In the genomic region with DNA sequence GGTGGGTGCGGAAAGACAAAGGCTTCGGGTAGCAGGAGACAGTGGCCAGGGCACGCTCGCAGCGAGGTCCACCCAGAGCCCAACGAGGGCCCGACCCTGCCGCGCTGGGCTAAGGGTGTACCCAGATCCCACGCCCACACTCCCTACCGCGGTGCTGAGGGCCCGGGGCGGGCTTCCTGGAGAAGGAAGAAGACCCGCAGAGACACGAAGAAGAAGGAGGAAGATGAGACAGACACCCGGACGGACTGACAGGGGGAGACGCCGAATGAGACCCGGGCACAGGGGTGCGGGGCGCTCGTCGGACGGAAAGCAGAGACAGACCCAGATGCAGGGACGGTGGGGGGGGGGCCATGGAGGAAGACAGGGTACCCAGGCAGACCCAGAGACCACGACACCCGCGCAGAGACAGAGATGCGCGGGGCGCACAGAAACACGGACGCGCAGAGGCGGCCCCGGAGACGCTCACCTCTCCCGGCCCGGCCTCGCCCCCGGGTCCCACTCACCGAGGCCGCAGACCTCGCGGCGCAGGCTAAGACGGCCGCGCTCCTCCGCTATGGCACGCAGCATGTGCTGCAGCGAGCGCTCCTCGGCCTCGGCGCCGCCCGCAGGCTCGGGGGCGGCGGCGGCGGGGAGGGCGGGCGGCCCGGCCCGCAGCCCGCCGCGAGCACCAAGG, we compare ENCODE assay signal across 9 cellular contexts. TPM values are rescaled to one million over a fixed set of nuclear protein-coding genes. Genes with fewer than 3 reads are reported as not detected.
DNase-seq lines count a peak whose midpoint lies in the region; ATAC-seq, FAIRE-seq and TF ChIP-seq lines count a peak whose summit lies in the region.
"Had no signal": no experiment of that assay in that cellular context is flagged by ENCODE, and none has a peak within 500 bp of the region (broad histone marks: within the 10 kb centered on the region; RNA-seq: fewer than 3 reads in every experiment).

No MANE protein-coding gene starts in this region.

- H3K27me3 ChIP-seq in KMS-11 (ENCODE audit: insufficient read depth, low read depth) (no peaks in the 10 kb centered on the region), cardiac muscle cell (peaks cover 15% of the 10 kb centered on the region), psoas muscle (ENCODE audit: insufficient read depth in 3 of 3, low read length in 2 of 3) (no peaks in the 10 kb centered on the region)

- peak in 3 of 4 donors; percentile 14 to 27 (median 14) for ATAC-seq in psoas muscle
- no peak for ATAC-seq in HG03097 (IDR thresholded peaks at IDR 0.05; ENCODE audit: low FRiP score, unreplicated experiment)
- no peak for ATAC-seq in GM18907 (IDR thresholded peaks at IDR 0.05; ENCODE audit: unreplicated experiment)
- ATAC-seq in GM19455 (IDR thresholded peaks at IDR 0.05; ENCODE audit: unreplicated experiment) = no peak

- TF ChIP-seq CTCF in KMS-11 (conservative IDR thresholded peaks at IDR 0.05; ENCODE audit: low read depth, low read length) (no peak), cardiac muscle cell (IDR thresholded peaks at IDR 0.05; ENCODE audit: low read depth, low read length) (no peak), psoas muscle (IDR thresholded peaks at IDR 0.05) (no peak)

- no peak for TF ChIP-seq POLR2A in GM12891 (IDR thresholded peaks at IDR 0.05; ENCODE audit: low read depth, low read length)

- H3K9me3 ChIP-seq in cardiac muscle cell (ENCODE audit: low read depth) (no peaks in the 10 kb centered on the region), psoas muscle (no peaks in the 10 kb centered on the region)

- H3K4me1 ChIP-seq in KMS-11 (ENCODE audit: low read depth, poor library complexity, severe bottlenecking) (peaks cover 35% of the 10 kb centered on the region), cardiac muscle cell (ENCODE audit: low read depth) (peaks cover 5% of the 10 kb centered on the region), psoas muscle (no peaks in the 10 kb centered on the region)

- 2 to 5% (median 4%) methylated on average over 45 to 72 of the region's 72 CpGs for WGBS in psoas muscle, 3 donors

- no peaks in the 10 kb centered on the region for H3K9me3 Mint-ChIP-seq in activated T-helper 1 cell treated with anti-CD3 and anti-CD28 coated beads, Interleukin-12 subunit alpha, Interleukin-12 subunit beta, Interleukin-2, Interleukin-4 antibody, amounts not matched to agents 30 ng/mL and 10 ng/mL and 1 ng/mL, durations not matched to agents 14 hours and 24 hours and 36 hours

- intact Hi-C loops in activated T-helper 1 cell treated with anti-CD3 and anti-CD28 coated beads, Interleukin-12 subunit alpha, Interleukin-12 subunit beta, Interleukin-2, Interleukin-4 antibody, amounts not matched to agents 30 ng/mL and 10 ng/mL and 1 ng/mL, durations not matched to agents 14 hours and 24 hours and 36 hours (cut with micrococcal nuclease) = loop anchor here (1.0 to 2.0 kb wide), 4 partner anchors 21 to 77 kb away; a partner anchor contains a TSS
- intact Hi-C loops in psoas muscle (cut with DNase I) = no loop called here

- H3K27ac Mint-ChIP-seq in activated T-helper 1 cell treated with anti-CD3 and anti-CD28 coated beads, Interleukin-12 subunit alpha, Interleukin-12 subunit beta, Interleukin-2, Interleukin-4 antibody, amounts not matched to agents 30 ng/mL and 10 ng/mL and 1 ng/mL, durations not matched to agents 14 hours and 24 hours and 36 hours = peak overlapping the region; percentile 89

- H3K4me3 ChIP-seq in KMS-11 (IDR thresholded peaks at IDR 0.05; ENCODE audit: insufficient read depth, low read depth, low read length) (no peak overlapping the region), cardiac muscle cell (peak overlapping the region; percentile 40), psoas muscle (peak overlapping the region; percentile 74)

- H3K27ac ChIP-seq in KMS-11 (no peak overlapping the region), cardiac muscle cell (no peak overlapping the region), psoas muscle (no peak overlapping the region)

- peak; percentile 54 for FAIRE-seq in GM12891 (lab: Jason Lieb, UNC)

- peak overlapping the region; percentile 71 for H3K4me2 ChIP-seq in KMS-11

- H3K9ac ChIP-seq in KMS-11 = peak overlapping the region; percentile 22; the same call in 1 of the 2 replicates

- DNase-seq in GM12891 (ENCODE audit: insufficient read length, low spot score) (no peak), cardiac muscle cell (ENCODE audit: low read depth in 1 of 2, low spot score in 1 of 2) (peak in 1 of 2 donors; percentile 41), psoas muscle (peak; percentile 36 to 62)
- peak; percentile 5 for DNase-seq in activated T-helper 1 cell treated with anti-CD3 and anti-CD28 coated beads, Interleukin-12 subunit alpha, Interleukin-12 subunit beta, Interleukin-2, Interleukin-4 antibody, amounts not matched to agents 30 ng/mL and 10 ng/mL and 1 ng/mL, durations not matched to agents 14 hours and 24 hours and 36 hours (ENCODE audit: low spot score)

- H3K36me3 Mint-ChIP-seq in activated T-helper 1 cell treated with anti-CD3 and anti-CD28 coated beads, Interleukin-12 subunit alpha, Interleukin-12 subunit beta, Interleukin-2, Interleukin-4 antibody, amounts not matched to agents 30 ng/mL and 10 ng/mL and 1 ng/mL, durations not matched to agents 14 hours and 24 hours and 36 hours (ENCODE audit: low read depth) = peaks cover 5% of the 10 kb centered on the region

- H2AFZ ChIP-seq in KMS-11 (ENCODE audit: low read depth) = peak overlapping the region; percentile 26; the same call in 1 of the 2 replicates

- H3K4me1 Mint-ChIP-seq in activated T-helper 1 cell treated with anti-CD3 and anti-CD28 coated beads, Interleukin-12 subunit alpha, Interleukin-12 subunit beta, Interleukin-2, Interleukin-4 antibody, amounts not matched to agents 30 ng/mL and 10 ng/mL and 1 ng/mL, durations not matched to agents 14 hours and 24 hours and 36 hours (ENCODE audit: low read depth) = peaks cover 8% of the 10 kb centered on the region

- H3K27me3 Mint-ChIP-seq in activated T-helper 1 cell treated with anti-CD3 and anti-CD28 coated beads, Interleukin-12 subunit alpha, Interleukin-12 subunit beta, Interleukin-2, Interleukin-4 antibody, amounts not matched to agents 30 ng/mL and 10 ng/mL and 1 ng/mL, durations not matched to agents 14 hours and 24 hours and 36 hours (ENCODE audit: insufficient read depth) = no peaks in the 10 kb centered on the region

- H3K36me3 ChIP-seq in KMS-11 (ENCODE audit: insufficient read depth) = no peaks in the 10 kb centered on the region
- H3K36me3 ChIP-seq in cardiac muscle cell = no peaks in the 10 kb centered on the region
- H3K36me3 ChIP-seq in psoas muscle (ENCODE audit: insufficient read depth in 1 of 2, low read depth in 1 of 2) = peaks cover 0 to 3% of the 10 kb centered on the region in 2 donors

- H3K4me3 Mint-ChIP-seq in activated T-helper 1 cell treated with anti-CD3 and anti-CD28 coated beads, Interleukin-12 subunit alpha, Interleukin-12 subunit beta, Interleukin-2, Interleukin-4 antibody, amounts not matched to agents 30 ng/mL and 10 ng/mL and 1 ng/mL, durations not matched to agents 14 hours and 24 hours and 36 hours = peak overlapping the region; percentile 93

- H4K20me1 ChIP-seq in KMS-11 (ENCODE audit: insufficient read depth) = no peaks in the 10 kb centered on the region

- H3K79me2 ChIP-seq in KMS-11 (ENCODE audit: insufficient read depth, low read depth) = no peaks in the 10 kb centered on the region

TF ChIP-seq in GM12891, 5 proteins besides CTCF, POLR2A, EP300 and RAD21:
- no peak for TF ChIP-seq POLR2AphosphoS5 (IDR thresholded peaks at IDR 0.05; ENCODE audit: low read depth, low read length)
- TF ChIP-seq PAX5 (IDR thresholded peaks at IDR 0.05; ENCODE audit: insufficient read depth, low read length, severe bottlenecking) = no peak
- no peak for TF ChIP-seq POU2F2 (IDR thresholded peaks at IDR 0.05; ENCODE audit: low read depth, low read length)
- no peak for TF ChIP-seq SPI1 (IDR thresholded peaks at IDR 0.05; ENCODE audit: low read depth, low read length)
- no peak for TF ChIP-seq TAF1 (IDR thresholded peaks at IDR 0.05; ENCODE audit: low read depth, low read length)

RNA-seq across cellular contexts. Expression of a gene that starts 0.4 kb away (rescaled TPM):
- polyA plus RNA-seq in GM12891 (2012; ENCODE audit: low read depth, missing spikeins) = 43.1 TPM
- 45.5 and 48.7 TPM in 2 replicates for total RNA-seq in activated T-helper 1 cell treated with anti-CD3 and anti-CD28 coated beads, Interleukin-12 subunit alpha, Interleukin-12 subunit beta, Interleukin-2, Interleukin-4 antibody, amounts not matched to agents 30 ng/mL and 10 ng/mL and 1 ng/mL, durations not matched to agents 14 hours and 24 hours and 36 hours
- total RNA-seq in cardiac muscle cell (12.7 and 21.5 TPM in 2 replicates), psoas muscle (10 to 100 TPM; 21.3 to 51.1 (median 28.0) TPM)
- polyA plus RNA-seq in cardiac muscle cell (11.8 and 18.9 TPM in 2 replicates), psoas muscle (10 to 100 TPM; 13.2 to 24.9 (median 15.3) TPM)

RNA-seq across cellular contexts. Expression of a gene that starts 44.5 kb away (rescaled TPM):
- not detected for polyA plus RNA-seq in GM12891 (2012; ENCODE audit: low read depth, missing spikeins)
- not detected in 2 replicates for total RNA-seq in activated T-helper 1 cell treated with anti-CD3 and anti-CD28 coated beads, Interleukin-12 subunit alpha, Interleukin-12 subunit beta, Interleukin-2, Interleukin-4 antibody, amounts not matched to agents 30 ng/mL and 10 ng/mL and 1 ng/mL, durations not matched to agents 14 hours and 24 hours and 36 hours
- total RNA-seq in cardiac muscle cell = 0.21 TPM in 1 of 2 replicates, not detected in the other
- 0.45 TPM in 1 of 2 replicates, not detected in the other for polyA plus RNA-seq in cardiac muscle cell
- total RNA-seq in psoas muscle = 1 to 10 TPM; 1.1 to 3.9 (median 2.1) TPM
- polyA plus RNA-seq in psoas muscle = 10 to 100 TPM in 1 of 3 donors, 1 to 10 TPM in 1, under 1 TPM in 1; 0.93 to 11.7 (median 5.0) TPM
- total RNA-seq: T-helper 1 cell treated with Interleukin-12 subunit alpha and Interleukin-12 subunit beta and Interleukin-4 antibody, amounts not matched to agents 30 ng/mL and 1 ng/mL, for 36 hours had no signal

Comparison
In these comparisons a context has a peak if more than half of its experiments do, and no peak if none do; other contexts are left out.
1. ATAC-seq: peak in psoas muscle (3 of 4); none in HG03097 (single experiment), GM18907 (single experiment) and GM19455 (single experiment).